In genomic region chr2:159118115-159118858, GRCh38 we compare ENCODE assay signal across 8 cellular contexts.
DNase-seq lines count a peak whose midpoint lies in the region; ATAC-seq and TF ChIP-seq lines count a peak whose summit lies in the region.

No MANE protein-coding gene starts in this region.

- H3K9me3 Mint-ChIP-seq in activated B cell treated with CpG ODN at 0.5 μM for 24 hours, result no peaks in the 10 kb centered on the region

- TF ChIP-seq CTCF in activated B cell treated with CpG ODN at 0.5 μM for 24 hours (IDR thresholded peaks at IDR 0.05), result no peak

- no peaks in the 10 kb centered on the region for H3K27me3 Mint-ChIP-seq in activated B cell treated with CpG ODN at 0.5 μM for 24 hours

- no peak overlapping the region for H3K27ac Mint-ChIP-seq in activated B cell treated with CpG ODN at 0.5 μM for 24 hours

- no peak overlapping the region for H3K4me3 Mint-ChIP-seq in activated B cell treated with CpG ODN at 0.5 μM for 24 hours

- intact Hi-C loops in activated B cell treated with CpG ODN at 0.5 μM for 24 hours (cut with micrococcal nuclease), result loop anchor here (1.0 to 5.0 kb wide), 6 partner anchors 82 to 1815 kb away; no protein-coding TSS in a partner anchor

- peaks cover 3% of the 10 kb centered on the region for H3K4me1 Mint-ChIP-seq in activated B cell treated with CpG ODN at 0.5 μM for 24 hours

- H3K36me3 Mint-ChIP-seq in activated B cell treated with CpG ODN at 0.5 μM for 24 hours (ENCODE audit: low read depth), result no peaks in the 10 kb centered on the region

- DNase-seq in AG08395 (ENCODE audit: low spot score) (peak; percentile 69), NCI-H2171 treated with DMSO at 0.1 percent for 48 hours (lab: John Stamatoyannopoulos, UW) (peak; percentile 74), activated B cell treated with CpG ODN at 0.5 μM for 24 hours (peak; percentile 31), caudate nucleus (lab: John Stamatoyannopoulos, UW) (peak in 60 of 61 donors; percentile 6 to 94 (median 73)), kidney tubule cell (ENCODE audit: low spot score) (peak; percentile 80)
- peak; percentile 82 for DNase-seq in stimulated activated CD4-positive, alpha-beta T cell treated with anti-CD3 and anti-CD28 coated beads, Interleukin-4, amount 100 ng/mL, for 24 hours

- POLR2A ChIA-PET in activated B cell treated with CpG ODN at 0.5 μM for 24 hours (lab: Charles Lee), result no interaction called here

- no peak overlapping the region for H3K27ac ChIP-seq in caudate nucleus (ENCODE audit: low read depth, low read length)

- CTCF ChIA-PET in activated B cell treated with CpG ODN at 0.5 μM for 24 hours (lab: Charles Lee), result interaction anchor here (0.6 to 3.0 kb wide), 16 partner anchors 9 to 218 kb away, joined by 3 to 20 read pairs (median 4); no protein-coding TSS in a partner anchor

- ATAC-seq in GM18858 (IDR thresholded peaks at IDR 0.05; ENCODE audit: unreplicated experiment) (peak; percentile 87), HG03060 (IDR thresholded peaks at IDR 0.05; ENCODE audit: low read depth, unreplicated experiment) (peak; percentile 77), activated B cell treated with CpG ODN at 0.5 μM for 24 hours (ENCODE audit: low read depth) (peak; percentile 71)

Comparison
In these comparisons a context has a peak if more than half of its experiments do, and no peak if none do; other contexts are left out.
1. DNase-seq: peak in every context shown above with its lines; median percentile 82 in stimulated activated CD4-positive, alpha-beta T cell treated with anti-CD3 and anti-CD28 coated beads, Interleukin-4, amount 100 ng/mL, for 24 hours; 80 in kidney tubule cell; 74 in NCI-H2171 treated with DMSO at 0.1 percent for 48 hours; 73 in caudate nucleus; 69 in AG08395; 31 in activated B cell treated with CpG ODN at 0.5 μM for 24 hours.